39 cellular contexts compared by ENCODE assay signal in the genomic region with DNA sequence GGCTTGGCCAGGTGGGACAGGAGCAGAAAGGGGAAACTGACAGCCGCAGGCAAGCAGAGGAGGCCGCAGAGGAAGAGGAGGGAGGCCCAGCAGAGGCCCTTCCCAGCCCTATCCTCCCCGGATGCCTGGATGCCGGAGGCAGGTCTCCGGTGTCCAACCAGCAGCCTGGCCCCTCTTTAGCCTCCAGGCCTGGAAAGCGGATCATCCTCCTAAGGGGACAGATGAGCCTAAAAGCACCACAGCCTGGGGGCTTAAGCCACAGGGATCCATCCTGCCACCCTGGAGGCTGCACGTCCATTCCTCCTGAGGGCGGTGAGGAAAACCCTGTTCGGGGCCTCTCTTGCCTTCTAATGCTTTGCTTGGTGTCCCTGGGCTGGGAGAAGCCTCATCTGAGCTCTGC.
"Had no signal": no experiment of that assay in that cellular context is flagged by ENCODE, and none has a peak within 500 bp of the region (broad histone marks: within the 10 kb centered on the region; RNA-seq: fewer than 3 reads in every experiment).

No MANE protein-coding gene starts in this region.

- H3K4me3 Mint-ChIP-seq: activated CD4-positive, alpha-beta T cell treated with anti-CD3 and anti-CD28 coated beads, Interleukin-2, amount 10 ng/mL, durations not matched to agents 24 days and 14 days; activated CD8-positive, alpha-beta T cell treated with anti-CD3 and anti-CD28 coated beads for 36 hours; activated naive CD8-positive, alpha-beta T cell treated with anti-CD3 and anti-CD28 coated beads for 36 hours; activated T-cell treated with anti-CD3 and anti-CD28 coated beads, Interleukin-2, amount 50 U/mL, for 72 hours; activated T-helper 17 cell treated with anti-CD3 and anti-CD28 coated beads, Interleukin-2, amount 50 U/mL, for 72 hours; central memory CD8-positive, alpha-beta T cell; T-cell had no signal

- H3K4me1 ChIP-seq: ascending aorta, Peyer's patch, SJSA1 had no signal

- H3K4me3 ChIP-seq: ascending aorta, cardiac muscle cell, MG63, Peyer's patch, SJSA1 had no signal

- H3K36me3 Mint-ChIP-seq: activated naive CD8-positive, alpha-beta T cell treated with anti-CD3 and anti-CD28 coated beads for 36 hours; T-cell had no signal

- H3K36me3 ChIP-seq: ascending aorta, cardiac muscle cell, MG63, Peyer's patch, SJSA1 had no signal

- ATAC-seq: activated CD8-positive, alpha-beta T cell treated with anti-CD3 and anti-CD28 coated beads for 36 hours; activated T-cell treated with anti-CD3 and anti-CD28 coated beads, Interleukin-2, amount 50 U/mL, for 72 hours; activated T-helper 17 cell treated with anti-CD3 and anti-CD28 coated beads, Interleukin-2, amount 50 U/mL, for 72 hours; PC-3; SK-N-SH treated with all-trans-retinoic acid at 6 μM for 48 hours; T-cell had no signal

- H3K4me1 Mint-ChIP-seq: activated CD4-positive, alpha-beta T cell treated with anti-CD3 and anti-CD28 coated beads, Interleukin-2, amount 10 ng/mL, durations not matched to agents 24 days and 14 days; activated naive CD8-positive, alpha-beta T cell treated with anti-CD3 and anti-CD28 coated beads for 36 hours; activated T-helper 17 cell treated with anti-CD3 and anti-CD28 coated beads, Interleukin-2, amount 50 U/mL, for 72 hours; central memory CD8-positive, alpha-beta T cell; T-cell had no signal

- DNase-seq: activated CD4-positive, alpha-beta T cell treated with anti-CD3 and anti-CD28 coated beads, Interleukin-2, amount 10 ng/mL, durations not matched to agents 24 days and 14 days; activated CD4-positive, alpha-beta T cell treated with anti-CD3 and anti-CD28 coated beads, Interleukin-2, amount 50 U/mL, for 4 hours; activated CD8-positive, alpha-beta T cell treated with anti-CD3 and anti-CD28 coated beads for 36 hours; activated effector memory CD4-positive, alpha-beta T cell treated with anti-CD3 and anti-CD28 coated beads, Interleukin-2, amount 50 U/mL, for 16 hours; activated naive CD4-positive, alpha-beta T cell; activated naive CD4-positive, alpha-beta T cell treated with anti-CD3 and anti-CD28 coated beads, Interleukin-2, amount 50 U/mL, for 16 hours; activated naive CD8-positive, alpha-beta T cell treated with anti-CD3 and anti-CD28 coated beads for 36 hours; activated T-cell treated with anti-CD3 and anti-CD28 coated beads, Interleukin-2, amount 50 U/mL, for 1 hour; activated T-cell treated with anti-CD3 and anti-CD28 coated beads, Interleukin-2, amount 50 U/mL, for 72 hours; amygdala; Kasumi-1; KG1; NCI-H1048; NCI-H1105 treated with DMSO at 0.1 percent for 48 hours; NCI-H1436; NCI-H187; NCI-H2029 treated with DMSO at 0.1 percent for 48 hours; NCI-H2107; NCI-H2171; NCI-H2227 treated with DMSO at 0.1 percent for 48 hours; NCI-H446; NCI-H510A treated with DMSO at 0.1 percent for 48 hours; NCI-H526 treated with DMSO at 0.1 percent for 48 hours; NCI-H774; PC-3; Peyer's patch; RPMI8226; SHP77 treated with DMSO at 0.1 percent for 48 hours; T-cell; T-helper 2 cell; T-helper 9 cell had no signal

- H3K9me3 ChIP-seq: ascending aorta, MG63, SJSA1 had no signal

- H3K27me3 ChIP-seq: ascending aorta, cardiac muscle cell, MG63, Peyer's patch, SJSA1 had no signal

- H3K27me3 Mint-ChIP-seq: activated CD4-positive, alpha-beta T cell treated with anti-CD3 and anti-CD28 coated beads, Interleukin-2, amount 10 ng/mL, durations not matched to agents 24 days and 14 days; activated CD8-positive, alpha-beta T cell treated with anti-CD3 and anti-CD28 coated beads for 36 hours; activated naive CD8-positive, alpha-beta T cell treated with anti-CD3 and anti-CD28 coated beads for 36 hours had no signal

- H3K9me3 Mint-ChIP-seq: activated CD4-positive, alpha-beta T cell treated with anti-CD3 and anti-CD28 coated beads, Interleukin-2, amount 10 ng/mL, durations not matched to agents 24 days and 14 days; activated CD8-positive, alpha-beta T cell treated with anti-CD3 and anti-CD28 coated beads for 36 hours; activated naive CD8-positive, alpha-beta T cell treated with anti-CD3 and anti-CD28 coated beads for 36 hours; activated T-cell treated with anti-CD3 and anti-CD28 coated beads, Interleukin-2, amount 50 U/mL, for 72 hours; central memory CD8-positive, alpha-beta T cell had no signal

- H3K27ac ChIP-seq: ascending aorta, cardiac muscle cell, Peyer's patch, SJSA1, VCaP had no signal

- H3K27ac Mint-ChIP-seq: activated CD4-positive, alpha-beta T cell treated with anti-CD3 and anti-CD28 coated beads, Interleukin-2, amount 10 ng/mL, durations not matched to agents 24 days and 14 days; activated CD8-positive, alpha-beta T cell treated with anti-CD3 and anti-CD28 coated beads for 36 hours; activated naive CD8-positive, alpha-beta T cell treated with anti-CD3 and anti-CD28 coated beads for 36 hours; activated T-cell treated with anti-CD3 and anti-CD28 coated beads, Interleukin-2, amount 50 U/mL, for 72 hours; activated T-helper 17 cell treated with anti-CD3 and anti-CD28 coated beads, Interleukin-2, amount 50 U/mL, for 72 hours; T-cell had no signal
